22 cellular contexts compared by ENCODE assay signal in the genomic region with DNA sequence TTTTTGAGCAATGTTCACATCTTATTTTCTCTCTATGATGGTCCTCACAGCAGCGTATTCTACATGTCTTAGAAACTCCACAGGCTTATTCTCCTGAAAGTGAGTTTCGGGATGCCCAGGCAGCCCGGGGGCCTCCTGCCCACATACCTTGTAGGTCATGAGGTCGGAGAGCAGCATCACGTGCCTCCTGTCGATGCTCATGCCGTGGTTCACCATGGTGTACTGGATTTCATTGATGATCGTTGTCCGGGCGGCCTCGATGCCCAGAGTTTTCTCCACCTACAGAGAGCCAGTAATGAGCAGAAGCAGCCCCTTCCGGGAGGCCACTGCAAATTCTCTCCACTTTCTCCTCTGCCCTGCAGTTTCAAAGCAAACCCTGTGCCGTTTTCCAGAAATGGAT. TPM values are rescaled to one million over a fixed set of nuclear protein-coding genes. Genes with fewer than 3 reads are reported as not detected.
"Had no signal": no experiment of that assay in that cellular context is flagged by ENCODE, and none has a peak within 500 bp of the region (broad histone marks: within the 10 kb centered on the region; RNA-seq: fewer than 3 reads in every experiment).

No MANE protein-coding gene starts in this region.

- ATAC-seq: effector memory CD8-positive, alpha-beta T cell; esophagus mucosa; gastrocnemius medialis; heart right ventricle; left cardiac atrium; left lung; left ventricle myocardium superior; lower lobe of right lung; naive thymus-derived CD4-positive, alpha-beta T cell had no signal

- H3K4me1 Mint-ChIP-seq: endodermal cell; naive thymus-derived CD4-positive, alpha-beta T cell had no signal

- H3K4me3 ChIP-seq: esophagus squamous epithelium, gastrocnemius medialis, heart right ventricle, left lung, lower lobe of right lung had no signal

- H3K9me3 Mint-ChIP-seq: dendritic cell treated with granulocyte-macrophage colony-stimulating factor and Interleukin-4, amounts not matched to agents 40 ng/mL and 50 ng/mL, for 4 days; effector memory CD8-positive, alpha-beta T cell; endodermal cell; naive thymus-derived CD4-positive, alpha-beta T cell had no signal

- DNase-seq: cortex of kidney; effector CD8-positive, alpha-beta T cell; effector memory CD8-positive, alpha-beta T cell; endodermal cell; erythroblast; esophagus squamous epithelium; foreskin fibroblast; foreskin melanocyte; gastrocnemius medialis; glutamatergic neuron; heart right ventricle; hippocampal formation; left cardiac atrium; left lung; left ventricle myocardium superior; lower lobe of right lung; mesendoderm; midbrain; naive thymus-derived CD4-positive, alpha-beta T cell had no signal

- H3K27ac Mint-ChIP-seq: dendritic cell treated with granulocyte-macrophage colony-stimulating factor and Interleukin-4, amounts not matched to agents 40 ng/mL and 50 ng/mL, for 4 days; endodermal cell; naive thymus-derived CD4-positive, alpha-beta T cell had no signal

- H3K4me1 ChIP-seq: lower lobe of right lung had no signal

- H3K9me3 ChIP-seq: esophagus squamous epithelium, gastrocnemius medialis, heart right ventricle, left lung, lower lobe of right lung had no signal

- H3K27me3 Mint-ChIP-seq: dendritic cell treated with granulocyte-macrophage colony-stimulating factor and Interleukin-4, amounts not matched to agents 40 ng/mL and 50 ng/mL, for 4 days; effector memory CD8-positive, alpha-beta T cell; naive thymus-derived CD4-positive, alpha-beta T cell had no signal

- H3K4me3 Mint-ChIP-seq: dendritic cell treated with granulocyte-macrophage colony-stimulating factor and Interleukin-4, amounts not matched to agents 40 ng/mL and 50 ng/mL, for 4 days; effector memory CD8-positive, alpha-beta T cell; endodermal cell; naive thymus-derived CD4-positive, alpha-beta T cell had no signal

- H3K27ac ChIP-seq: epithelial cell of prostate, esophagus squamous epithelium, heart right ventricle, left lung, lower lobe of right lung had no signal

- H3K27me3 ChIP-seq: esophagus squamous epithelium, gastrocnemius medialis, heart right ventricle, left lung had no signal

RNA-seq across cellular contexts. Expression of a gene that starts 54.7 kb away (rescaled TPM):
- polyA plus RNA-seq: naive thymus-derived CD4-positive, alpha-beta T cell had no signal
